Comparison of ENCODE assay signal across 16 cellular contexts in genomic region chr6:28817808-28818145, GRCh38.
A peak's percentile ranks its signal among the peaks of the same experiment; 100 is the strongest.
DNase-seq lines count a peak whose midpoint lies in the region; ATAC-seq and TF ChIP-seq lines count a peak whose summit lies in the region.
"Had no signal": no experiment of that assay in that cellular context is flagged by ENCODE, and none has a peak within 500 bp of the region (broad histone marks: within the 10 kb centered on the region; RNA-seq: fewer than 3 reads in every experiment).

No MANE protein-coding gene starts in this region.

- H3K27me3 ChIP-seq in DOHH2 (ENCODE audit: control insufficient read depth, low read length) (peaks cover 8% of the 10 kb centered on the region; the same call in 1 of the 2 replicates), HUES48 (ENCODE audit: control insufficient read depth, insufficient read depth, low read length) (peaks cover 91% of the 10 kb centered on the region), iPS-20b (ENCODE audit: insufficient read depth, low read length) (peaks cover 93% of the 10 kb centered on the region)

- H3K4me1 ChIP-seq in DOHH2 (ENCODE audit: control insufficient read depth, low read length), result peaks cover 23% of the 10 kb centered on the region
- H3K4me1 ChIP-seq in HUES48 (ENCODE audit: control insufficient read depth, insufficient read depth, low read length), result peaks cover 28% of the 10 kb centered on the region
- H3K4me1 ChIP-seq in iPS-20b (ENCODE audit: insufficient read depth, low read length), result peaks cover 12% of the 10 kb centered on the region; the same call in 1 of the 2 replicates

- DNase-seq in activated CD4-positive, CD25-positive, alpha-beta regulatory T cell (lab: John Stamatoyannopoulos, UW), result no peak
- no peak for DNase-seq in inferior parietal cortex (ENCODE audit: extremely low spot score)
- no peak for DNase-seq in NCI-H1105 (lab: John Stamatoyannopoulos, UW)
- DNase-seq: activated CD4-positive, alpha-beta T cell treated with anti-CD3 and anti-CD28 coated beads, Interleukin-2, amount 10 ng/mL, durations not matched to agents 24 days and 14 days; activated T-cell treated with anti-CD3 and anti-CD28 coated beads, Interleukin-2, amount 50 U/mL, for 1 hour; glutamatergic neuron; natural killer cell; NCI-H1092 treated with DMSO at 0.1 percent for 48 hours had no signal

- no peak for ATAC-seq in GM21737 (IDR thresholded peaks at IDR 0.05; ENCODE audit: unreplicated experiment)
- ATAC-seq: left lobe of liver, natural killer cell had no signal

- H3K9ac ChIP-seq in HUES48 (ENCODE audit: low read depth, low read length) (no peak overlapping the region), iPS-20b (ENCODE audit: low read depth, low read length) (no peak overlapping the region)

- H3K4me2 ChIP-seq in DOHH2 (ENCODE audit: low read length), result peak overlapping the region; percentile 81

- no peaks in the 10 kb centered on the region for H3K79me2 ChIP-seq in DOHH2 (ENCODE audit: control insufficient read depth, low read length)

- H4K20me1 ChIP-seq in DOHH2 (ENCODE audit: control insufficient read depth, insufficient read depth, low read depth, low read length), result no peaks in the 10 kb centered on the region

- no peaks in the 10 kb centered on the region for H3K9me2 ChIP-seq in DOHH2 (replicated peaks; ENCODE audit: control insufficient read depth, low read length)

- H3K9me3 ChIP-seq in DOHH2 (ENCODE audit: control insufficient read depth, insufficient read depth, low read length) (no peaks in the 10 kb centered on the region), HUES48 (ENCODE audit: control insufficient read depth, insufficient read depth, low read length) (no peaks in the 10 kb centered on the region), iPS-20b (ENCODE audit: insufficient read depth, low read depth, low read length) (no peaks in the 10 kb centered on the region)
- H3K9me3 ChIP-seq: thoracic aorta had no signal

- H3F3A ChIP-seq in DOHH2 (ENCODE audit: control insufficient read depth, insufficient read depth), result peaks cover 5% of the 10 kb centered on the region; the same call in 1 of the 2 replicates

- TF ChIP-seq CTCF in DOHH2 (IDR thresholded peaks at IDR 0.05; ENCODE audit: low read depth, low read length, poor library complexity, severe bottlenecking), result no peak
- TF ChIP-seq CTCF in WI38 (IDR thresholded peaks at IDR 0.05; ENCODE audit: low read depth, low read length), result no peak

- no peak overlapping the region for H3K27ac ChIP-seq in DOHH2 (ENCODE audit: low read depth, low read length)
- H3K27ac ChIP-seq in HUES48 (ENCODE audit: low read depth, low read length), result no peak overlapping the region
- no peak overlapping the region for H3K27ac ChIP-seq in iPS-20b (ENCODE audit: low read length)
- H3K27ac ChIP-seq: C4-2B, thoracic aorta had no signal

- H3K36me3 ChIP-seq in DOHH2 (ENCODE audit: control insufficient read depth, low read length), result no peaks in the 10 kb centered on the region
- H3K36me3 ChIP-seq in HUES48 (ENCODE audit: control insufficient read depth, insufficient read depth, low read length), result no peaks in the 10 kb centered on the region
- no peaks in the 10 kb centered on the region for H3K36me3 ChIP-seq in iPS-20b (ENCODE audit: insufficient read depth, low read depth, low read length)
- H3K36me3 ChIP-seq: thoracic aorta had no signal

- H3K4me3 ChIP-seq in DOHH2 (ENCODE audit: low read length), result peak overlapping the region; percentile 73
- peak overlapping the region; percentile 63 for H3K4me3 ChIP-seq in HUES48 (ENCODE audit: low read depth, low read length)
- peak overlapping the region; percentile 43 for H3K4me3 ChIP-seq in WI38 (ENCODE audit: low read depth, low read length)
- H3K4me3 ChIP-seq in iPS-20b (ENCODE audit: low read length), result peak overlapping the region; percentile 68
- H3K4me3 ChIP-seq: thoracic aorta had no signal
